In the genomic region with DNA sequence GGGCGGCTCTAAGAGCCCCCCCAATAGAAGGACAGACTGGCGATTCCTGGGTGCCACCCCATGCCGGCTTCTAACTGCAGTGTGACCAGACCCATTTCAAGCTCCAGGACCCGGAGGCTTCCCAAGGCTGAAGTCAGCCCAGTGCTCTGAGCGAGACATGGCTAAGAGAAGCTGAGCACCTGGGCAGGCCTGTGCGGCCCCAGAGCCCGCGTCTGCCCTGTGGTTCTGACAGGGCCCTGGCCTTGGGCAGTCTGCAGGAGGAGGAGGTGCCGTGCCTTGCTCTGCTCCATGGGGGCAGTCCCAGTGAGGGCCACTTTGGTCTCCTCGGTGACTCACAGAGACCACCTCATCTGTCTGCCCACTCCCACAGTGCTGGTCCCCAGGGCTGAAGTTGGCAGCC, we compare ENCODE assay signal across 34 cellular contexts.
"Had no signal": no experiment of that assay in that cellular context is flagged by ENCODE, and none has a peak within 500 bp of the region (broad histone marks: within the 10 kb centered on the region; RNA-seq: fewer than 3 reads in every experiment).

No MANE protein-coding gene starts in this region.

- H3K4me2 ChIP-seq: KMS-11 had no signal

- DNase-seq: Karpas-422, Kasumi-1, KG1, MG63, MM.1S, MV-4-11, NCI-H1048, NCI-H1092, NCI-H1092 treated with DMSO at 0.1 percent for 48 hours, NCI-H1105, NCI-H1105 treated with DMSO at 0.1 percent for 48 hours, NCI-H1417, NCI-H1417 treated with DMSO at 0.1 percent for 48 hours, NCI-H1436, NCI-H1436 treated with DMSO at 0.1 percent for 48 hours, NCI-H146, NCI-H1694, NCI-H1694 treated with DMSO at 0.1 percent for 48 hours, NCI-H187, NCI-H187 treated with DMSO at 0.1 percent for 48 hours, NCI-H1930, NCI-H2029, NCI-H2029 treated with DMSO at 0.1 percent for 48 hours, NCI-H2081, NCI-H2081 treated with DMSO at 0.1 percent for 48 hours, NCI-H2107, NCI-H2171, NCI-H2171 treated with DMSO at 0.1 percent for 48 hours, NCI-H2227 treated with DMSO at 0.1 percent for 48 hours, NCI-H226, NCI-H345, NCI-H446, NCI-H446 treated with DMSO at 0.1 percent for 48 hours had no signal

- H3K27ac ChIP-seq: KMS-11 had no signal

- H3K9ac ChIP-seq: KMS-11 had no signal

- H3K27me3 ChIP-seq: MG63 had no signal

- H3K4me3 ChIP-seq: MG63 had no signal

- H3K9me3 ChIP-seq: MG63 had no signal

- H3K36me3 ChIP-seq: MG63 had no signal
